ENCODE assay signal across 27 cellular contexts in the genomic region with DNA sequence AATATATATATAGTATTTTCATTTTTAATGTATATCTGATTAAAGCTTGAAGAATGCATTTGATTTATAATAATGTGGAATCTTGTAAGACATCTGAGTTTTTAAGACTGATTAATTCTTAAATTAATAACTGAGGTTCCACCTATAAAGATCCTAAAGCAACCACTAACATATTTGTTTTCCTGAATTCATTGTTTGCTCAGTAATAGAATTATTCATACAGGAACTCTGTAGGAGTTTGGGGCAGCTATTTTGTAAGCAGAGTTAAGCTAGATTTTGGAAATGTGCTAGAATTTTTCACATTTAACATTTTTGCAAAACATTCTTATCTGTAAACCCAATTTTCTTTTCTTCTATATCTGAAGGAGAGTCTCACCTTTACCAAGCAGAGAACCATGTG.
"Had no signal": no experiment of that assay in that cellular context is flagged by ENCODE, and none has a peak within 500 bp of the region (broad histone marks: within the 10 kb centered on the region; RNA-seq: fewer than 3 reads in every experiment).

No MANE protein-coding gene starts in this region.

- ATAC-seq: esophagus mucosa; gastrocnemius medialis; left lobe of liver; mucosa of descending colon; natural killer cell treated with Interleukin-12 subunit alpha and Interleukin-12 subunit beta and Interleukin-15 and Interleukin-18, amount 100 ng/mL, for 72 hours; sciatic nerve; stimulated activated naive CD8-positive, alpha-beta T cell treated with anti-CD3 and anti-CD28 coated beads, Interleukin-15, amount 100 ng/mL, for 72 hours; upper lobe of right lung had no signal

- H3K27ac ChIP-seq: coronary artery, epithelial cell of prostate, gastrocnemius medialis, neutrophil, prostate gland, right atrium auricular region, suprapubic skin, transverse colon, upper lobe of right lung, uterus had no signal

- FAIRE-seq: keratinocyte had no signal

- DNase-seq: effector memory CD4-positive, alpha-beta T cell; gastrocnemius medialis; mesenchymal stem cell; mucosa of descending colon; naive B cell; stimulated activated CD4-positive, alpha-beta T cell treated with anti-CD3 and anti-CD28 coated beads, Interleukin-12 subunit alpha, Interleukin-12 subunit beta, amount 100 ng/mL, for 4 hours; stimulated activated CD4-positive, alpha-beta T cell treated with anti-CD3 and anti-CD28 coated beads, Interleukin-1b, Interleukin-23, amount 100 ng/mL, for 48 hours; stimulated activated CD4-positive, alpha-beta T cell treated with anti-CD3 and anti-CD28 coated beads, Interleukin-4, amount 100 ng/mL, for 1 hour; stimulated activated CD8-positive, alpha-beta memory T cell treated with anti-CD3 and anti-CD28 coated beads, Interleukin-4, amount 100 ng/mL, for 48 hours; stimulated activated naive CD4-positive, alpha-beta T cell; stimulated activated naive CD8-positive, alpha-beta T cell treated with anti-CD3 and anti-CD28 coated beads, Interleukin-15, amount 100 ng/mL, for 72 hours; transverse colon; upper lobe of right lung; uterus had no signal

- H3K27me3 ChIP-seq: gastrocnemius medialis, neutrophil, right atrium auricular region, suprapubic skin, transverse colon, upper lobe of right lung, uterus had no signal

- H3K4me2 ChIP-seq: smooth muscle cell had no signal

- H3K9me3 ChIP-seq: gastrocnemius medialis, mucosa of descending colon, neutrophil, prostate gland, suprapubic skin, transverse colon, upper lobe of right lung, uterus had no signal

- H3K4me3 ChIP-seq: coronary artery, gastrocnemius medialis, lung, mucosa of descending colon, prostate gland, right atrium auricular region, smooth muscle cell, suprapubic skin, transverse colon, upper lobe of right lung, uterus had no signal

- H3K36me3 ChIP-seq: gastrocnemius medialis, neutrophil, prostate gland, right atrium auricular region, suprapubic skin, transverse colon, upper lobe of right lung, uterus had no signal

- H3K4me1 ChIP-seq: gastrocnemius medialis, prostate gland, right atrium auricular region, suprapubic skin, transverse colon, upper lobe of right lung, uterus had no signal
